Comparison of ENCODE assay signal across 24 cellular contexts in genomic region chr4:92814677-92815076, GRCh38.
"Had no signal": no experiment of that assay in that cellular context is flagged by ENCODE, and none has a peak within 500 bp of the region (broad histone marks: within the 10 kb centered on the region; RNA-seq: fewer than 3 reads in every experiment).

No MANE protein-coding gene starts in this region.

- H3K27me3 ChIP-seq: colonic mucosa, esophagus squamous epithelium, heart right ventricle, left lung, neutrophil, pancreas, right lobe of liver, tibial nerve, upper lobe of left lung had no signal

- H3K27ac Mint-ChIP-seq: dendritic cell treated with granulocyte-macrophage colony-stimulating factor and Interleukin-4, amounts not matched to agents 40 ng/mL and 50 ng/mL, for 4 days; naive thymus-derived CD8-positive, alpha-beta T cell; nephron progenitor cell; stimulated activated naive B cell treated with anti-CD40 and anti-IgM and Interleukin-4, amounts not matched to agents 10 μg/mL and 1 μg/mL and 100 μg/mL, for 72 hours; stimulated activated naive CD8-positive, alpha-beta T cell treated with anti-CD3 and anti-CD28 coated beads, Interleukin-15, Interleukin-2, amounts not matched to agents 100 ng/mL and 50 ng/mL, for 24 hours had no signal

- H3K4me1 Mint-ChIP-seq: naive thymus-derived CD8-positive, alpha-beta T cell; nephron progenitor cell; stimulated activated naive B cell treated with anti-CD40 and anti-IgM and Interleukin-4, amounts not matched to agents 10 μg/mL and 1 μg/mL and 100 μg/mL, for 72 hours had no signal

- H3K4me1 ChIP-seq: colonic mucosa, esophagus squamous epithelium, heart right ventricle, left lung, pancreas, right lobe of liver, tibial nerve, upper lobe of left lung had no signal

- H3K9me3 Mint-ChIP-seq: dendritic cell treated with granulocyte-macrophage colony-stimulating factor and Interleukin-4, amounts not matched to agents 40 ng/mL and 50 ng/mL, for 4 days; nephron progenitor cell; stimulated activated naive B cell treated with anti-CD40 and anti-IgM and Interleukin-4, amounts not matched to agents 10 μg/mL and 1 μg/mL and 100 μg/mL, for 72 hours; stimulated activated naive CD8-positive, alpha-beta T cell treated with anti-CD3 and anti-CD28 coated beads, Interleukin-15, Interleukin-2, amounts not matched to agents 100 ng/mL and 50 ng/mL, for 24 hours had no signal

- H3K27me3 Mint-ChIP-seq: dendritic cell treated with granulocyte-macrophage colony-stimulating factor and Interleukin-4, amounts not matched to agents 40 ng/mL and 50 ng/mL, for 4 days; naive thymus-derived CD8-positive, alpha-beta T cell; stimulated activated naive B cell treated with anti-CD40 and anti-IgM and Interleukin-4, amounts not matched to agents 10 μg/mL and 1 μg/mL and 100 μg/mL, for 72 hours; stimulated activated naive CD8-positive, alpha-beta T cell treated with anti-CD3 and anti-CD28 coated beads, Interleukin-15, Interleukin-2, amounts not matched to agents 100 ng/mL and 50 ng/mL, for 24 hours had no signal

- ATAC-seq: heart right ventricle; left cardiac atrium; left lung; naive thymus-derived CD8-positive, alpha-beta T cell; pancreas; right lobe of liver; stimulated activated naive B cell treated with anti-CD40 and anti-IgM and Interleukin-4, amounts not matched to agents 10 μg/mL and 1 μg/mL and 100 μg/mL, for 72 hours had no signal

- DNase-seq: colonic mucosa; effector CD8-positive, alpha-beta T cell; erythroblast; esophagus squamous epithelium; foreskin melanocyte; glutamatergic neuron; heart right ventricle; hippocampal formation; left cardiac atrium; left lung; naive thymus-derived CD8-positive, alpha-beta T cell; nephron progenitor cell; pancreas; right lobe of liver; small intestine; stimulated activated CD4-positive, alpha-beta T cell treated with anti-CD3 and anti-CD28 coated beads, Interleukin-15, amount 100 ng/mL, for 24 hours; stimulated activated CD4-positive, alpha-beta T cell treated with anti-CD3 and anti-CD28 coated beads, Interleukin-2, amount 100 ng/mL, for 48 hours; stimulated activated naive B cell treated with anti-CD40 and anti-IgM and Interleukin-4, amounts not matched to agents 10 μg/mL and 1 μg/mL and 100 μg/mL, for 72 hours; upper lobe of left lung had no signal

- H3K36me3 ChIP-seq: colonic mucosa, esophagus squamous epithelium, heart right ventricle, left lung, neutrophil, pancreas, right lobe of liver, thoracic aorta, tibial nerve, upper lobe of left lung had no signal

- H3K4me3 ChIP-seq: colonic mucosa, esophagus squamous epithelium, heart right ventricle, left lung, pancreas, right lobe of liver, thoracic aorta, tibial nerve, upper lobe of left lung had no signal

- H3K27ac ChIP-seq: colonic mucosa, esophagus squamous epithelium, heart right ventricle, left lung, neutrophil, pancreas, right lobe of liver, thoracic aorta, tibial nerve, upper lobe of left lung had no signal

- H3K36me3 Mint-ChIP-seq: naive thymus-derived CD8-positive, alpha-beta T cell; stimulated activated naive B cell treated with anti-CD40 and anti-IgM and Interleukin-4, amounts not matched to agents 10 μg/mL and 1 μg/mL and 100 μg/mL, for 72 hours had no signal

- H3K9me3 ChIP-seq: colonic mucosa, esophagus squamous epithelium, heart right ventricle, left lung, neutrophil, pancreas, right lobe of liver, thoracic aorta, tibial nerve, upper lobe of left lung had no signal

- H3K4me3 Mint-ChIP-seq: dendritic cell treated with granulocyte-macrophage colony-stimulating factor and Interleukin-4, amounts not matched to agents 40 ng/mL and 50 ng/mL, for 4 days; naive thymus-derived CD8-positive, alpha-beta T cell; nephron progenitor cell; stimulated activated naive B cell treated with anti-CD40 and anti-IgM and Interleukin-4, amounts not matched to agents 10 μg/mL and 1 μg/mL and 100 μg/mL, for 72 hours; stimulated activated naive CD8-positive, alpha-beta T cell treated with anti-CD3 and anti-CD28 coated beads, Interleukin-15, Interleukin-2, amounts not matched to agents 100 ng/mL and 50 ng/mL, for 24 hours had no signal
